In the genomic region with DNA sequence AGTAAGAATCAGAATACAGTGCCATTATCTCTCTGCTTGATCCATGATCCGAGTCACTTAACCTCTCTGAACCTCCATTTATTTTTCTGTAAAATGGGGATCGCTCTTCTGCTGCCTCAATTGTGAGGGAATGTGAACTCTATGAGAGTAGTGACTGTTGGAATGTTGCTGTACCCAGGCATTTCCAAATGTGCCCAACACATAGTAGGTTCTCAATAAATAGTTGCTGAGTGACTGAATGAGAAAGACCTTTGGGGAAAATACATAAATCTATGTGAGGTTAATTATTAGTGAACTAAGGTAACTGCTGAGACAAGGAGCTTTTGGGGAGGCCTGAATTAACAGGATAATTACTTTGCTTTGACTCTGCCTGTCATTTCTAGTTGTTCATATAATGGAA, we compare ENCODE assay signal across 8 cellular contexts. TPM values are rescaled to one million over a fixed set of nuclear protein-coding genes. Genes with fewer than 3 reads are reported as not detected.
"Had no signal": no experiment of that assay in that cellular context is flagged by ENCODE, and none has a peak within 500 bp of the region (broad histone marks: within the 10 kb centered on the region; RNA-seq: fewer than 3 reads in every experiment).

No MANE protein-coding gene starts in this region.

- FAIRE-seq: HTR-8/SVneo, K562 had no signal

- ATAC-seq: K562 had no signal

- H3K4me3 Mint-ChIP-seq: IgD-negative memory B cell had no signal

- H3K27ac ChIP-seq: HL-60 had no signal

- H3K4me3 ChIP-seq: K562 had no signal

- H3K27ac Mint-ChIP-seq: IgD-negative memory B cell had no signal

- DNase-seq: IMR-90, KBM-7, KG1 had no signal

RNA-seq across cellular contexts. Expression of gene NR1H4, which starts 33.9 kb away (rescaled TPM):
- total RNA-seq: HT1080, IMR-90, K562 had no signal
- polyA plus RNA-seq: IgD-negative memory B cell, IMR-90 had no signal
